ENCODE assay signal across 7 cellular contexts in the genomic region with DNA sequence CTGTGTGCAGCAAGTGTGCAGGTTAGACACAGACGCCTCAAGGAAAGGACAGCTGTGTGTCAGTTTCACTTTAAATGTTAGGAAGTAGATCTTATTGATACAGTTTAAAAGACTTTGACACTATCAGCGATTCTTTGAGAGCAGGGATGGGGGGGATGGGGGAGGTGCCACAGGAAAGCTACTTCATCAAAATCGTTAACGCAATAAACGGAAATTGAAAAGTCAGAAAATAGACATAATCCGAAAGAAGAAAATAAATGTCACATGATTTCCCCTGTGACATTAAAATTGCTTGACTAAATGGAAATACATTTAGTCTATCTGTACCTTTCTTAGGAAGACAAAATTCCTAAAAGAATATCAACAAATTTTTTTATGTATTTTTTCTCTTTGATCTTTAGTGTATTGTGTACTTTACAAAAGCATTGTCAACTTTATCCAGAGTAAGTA. TPM values are rescaled to one million over a fixed set of nuclear protein-coding genes. Genes with fewer than 3 reads are reported as not detected.
A peak's percentile ranks its signal among the peaks of the same experiment; 100 is the strongest.
DNase-seq lines count a peak whose midpoint lies in the region; ATAC-seq, FAIRE-seq and TF ChIP-seq lines count a peak whose summit lies in the region.

No MANE protein-coding gene starts in this region.

- dilution Hi-C loops in keratinocyte (cut with MboI; ENCODE audit: extremely low pct_ligation_motif_present, low sequenced_read_pairs), result no loop called here

- TF ChIP-seq CTCF in keratinocyte (optimal IDR thresholded peaks at IDR 0.05 in 1 of 3, IDR thresholded peaks at IDR 0.05 in 1 of 3, conservative IDR thresholded peaks at IDR 0.05 in 1 of 3; ENCODE audit: extremely low read depth in 1 of 3, insufficient read depth in 2 of 3, low read length in 3 of 3), result no peak

- H3K27ac Mint-ChIP-seq in activated T-helper 17 cell treated with anti-CD3 and anti-CD28 coated beads, Interleukin-2, amount 50 U/mL, for 72 hours, result peak overlapping the region; percentile 96

- no peak for ATAC-seq in activated T-helper 17 cell treated with anti-CD3 and anti-CD28 coated beads, Interleukin-2, amount 50 U/mL, for 72 hours (replicated peaks)
- ATAC-seq in HG02798 (IDR thresholded peaks at IDR 0.05; ENCODE audit: poor library complexity, unreplicated experiment) (no peak), HG02763 (IDR thresholded peaks at IDR 0.05; ENCODE audit: unreplicated experiment) (no peak)

- peaks cover 32% of the 10 kb centered on the region for H3K79me2 ChIP-seq in keratinocyte (ENCODE audit: control insufficient read depth, insufficient read depth, low read length)

- H3K4me2 ChIP-seq in keratinocyte (ENCODE audit: control insufficient read depth, extremely low read depth, insufficient read depth, low read depth, low read length), result peak overlapping the region; percentile 54

- H3K9me1 ChIP-seq in keratinocyte (ENCODE audit: control insufficient read depth, extremely low read depth, insufficient read depth, low read length), result no peaks in the 10 kb centered on the region

- H3K9me3 ChIP-seq in keratinocyte (ENCODE audit: control insufficient read depth, low read depth, low read length), result no peaks in the 10 kb centered on the region

- H3K4me1 Mint-ChIP-seq in activated T-helper 17 cell treated with anti-CD3 and anti-CD28 coated beads, Interleukin-2, amount 50 U/mL, for 72 hours, result no peaks in the 10 kb centered on the region

- peak overlapping the region; percentile 92 for H3K9ac ChIP-seq in keratinocyte (ENCODE audit: control insufficient read depth, extremely low read depth, insufficient read depth, low read length)

- H3K27ac ChIP-seq in keratinocyte (ENCODE audit: control insufficient read depth, insufficient read depth, low read length), result peak overlapping the region; percentile 92

- H3K36me3 Mint-ChIP-seq in activated T-helper 17 cell treated with anti-CD3 and anti-CD28 coated beads, Interleukin-2, amount 50 U/mL, for 72 hours (ENCODE audit: low read depth), result peaks cover 18% of the 10 kb centered on the region

- H3K27me3 ChIP-seq in keratinocyte (ENCODE audit: control insufficient read depth, extremely low read depth, insufficient read depth, low read length), result no peaks in the 10 kb centered on the region

- no peak for DNase-seq in Jurkat, Clone E6-1 (ENCODE audit: low read depth, low spot score)
- DNase-seq in keratinocyte (ENCODE audit: low read depth, low spot score), result no peak
- peak; percentile 1 for DNase-seq in stromal cell of bone marrow (ENCODE audit: low read depth)
- no peak for DNase-seq in HCEC 1CT

- FAIRE-seq in keratinocyte (lab: Jason Lieb, UNC), result no peak

- peaks cover 4% of the 10 kb centered on the region for H3K4me1 ChIP-seq in keratinocyte (ENCODE audit: control insufficient read depth, extremely low read depth, insufficient read depth, low read length)

- no peaks in the 10 kb centered on the region for H3K27me3 Mint-ChIP-seq in activated T-helper 17 cell treated with anti-CD3 and anti-CD28 coated beads, Interleukin-2, amount 50 U/mL, for 72 hours

- peak overlapping the region; percentile 95 for H2AFZ ChIP-seq in keratinocyte (ENCODE audit: control insufficient read depth, low read length)

- H4K20me1 ChIP-seq in keratinocyte (ENCODE audit: control insufficient read depth, extremely low read depth, insufficient read depth, low read length), result no peaks in the 10 kb centered on the region

- H3K9me3 Mint-ChIP-seq in activated T-helper 17 cell treated with anti-CD3 and anti-CD28 coated beads, Interleukin-2, amount 50 U/mL, for 72 hours, result no peaks in the 10 kb centered on the region

- no peaks in the 10 kb centered on the region for H3K36me3 ChIP-seq in keratinocyte (ENCODE audit: control insufficient read depth in 2 of 2, extremely low read depth in 1 of 2, insufficient read depth in 2 of 2, low read length in 2 of 2)

- peak overlapping the region; percentile 97 for H3K4me3 Mint-ChIP-seq in activated T-helper 17 cell treated with anti-CD3 and anti-CD28 coated beads, Interleukin-2, amount 50 U/mL, for 72 hours

- peak overlapping the region; percentile 89 for H3K4me3 ChIP-seq in Jurkat, Clone E6-1 (ENCODE audit: low read length)
- peak overlapping the region; percentile 51 to 90 (median 84) for H3K4me3 ChIP-seq in keratinocyte (ENCODE audit: control insufficient read depth in 2 of 3, extremely low read depth in 1 of 3, insufficient read depth in 2 of 3, low read depth in 1 of 3, low read length in 3 of 3)

RNA-seq across cellular contexts. Expression of a gene that starts 0.5 kb away (rescaled TPM):
- 12.5 TPM for polyA plus RNA-seq in Jurkat, Clone E6-1 (2012; ENCODE audit: insufficient read depth, insufficient read length)
- total RNA-seq in activated T-helper 17 cell treated with anti-CD3 and anti-CD28 coated beads, Interleukin-2, amount 50 U/mL, for 72 hours, result 10 to 100 TPM in 1 of 2 donors, 1 to 10 TPM in 1; 8.2 to 18.9 TPM
- polyA plus RNA-seq in keratinocyte, result 6.5 to 9.4 TPM (median 9.3 TPM) in 3 replicates
- polyA plus RNA-seq in keratinocyte (2011; ENCODE audit: low read depth), result 16.3 TPM
- polyA plus RNA-seq in keratinocyte (2011; cell fraction: cytosol; rRNA removed), result 3.6 and 7.3 TPM in 2 replicates
- polyA plus RNA-seq in keratinocyte (2011; cell fraction: nucleus; rRNA removed), result 9.9 and 11.6 TPM in 2 replicates
- 6.0 and 8.5 TPM in 2 replicates for polyA plus RNA-seq in keratinocyte (2012; ENCODE audit: low replicate concordance)
- 1.1 to 16.2 TPM (median 5.6 TPM) in 3 replicates for polyA minus RNA-seq in keratinocyte
- polyA minus RNA-seq in keratinocyte (2011; cell fraction: cytosol; rRNA and poly(A)+ RNA removed), result 3.3 TPM
- 4.4 and 17.8 TPM in 2 replicates for polyA minus RNA-seq in keratinocyte (2011; cell fraction: nucleus; rRNA and poly(A)+ RNA removed)
